Comparison of ENCODE assay signal across 34 cellular contexts in genomic region chr15:40722934-40723333, GRCh38. TPM values are rescaled to one million over a fixed set of nuclear protein-coding genes. Genes with fewer than 3 reads are reported as not detected.
DNase-seq lines count a peak whose midpoint lies in the region; ATAC-seq, FAIRE-seq and TF ChIP-seq lines count a peak whose summit lies in the region.
"Had no signal": no experiment of that assay in that cellular context is flagged by ENCODE, and none has a peak within 500 bp of the region (broad histone marks: within the 10 kb centered on the region; RNA-seq: fewer than 3 reads in every experiment).

No MANE protein-coding gene starts in this region.

- TSS peak; percentile 50 for BruUV-seq in GM12878 (replicated peaks; lab: Mats Ljungman, UMichigan)

- no peak overlapping the region for H3K9ac ChIP-seq in GM12878 (ENCODE audit: control insufficient read depth, insufficient read depth, low read length)

- TF ChIP-seq RAD21 in GM12878 (IDR thresholded peaks at IDR 0.05; ENCODE audit: insufficient read depth, low read depth, low read length) = no peak

- H2AFZ ChIP-seq in GM12878 (ENCODE audit: control insufficient read depth, low read depth, low read length) = no peak overlapping the region

- H3K36me3 Mint-ChIP-seq in activated CD8-positive, alpha-beta T cell treated with anti-CD3 and anti-CD28 coated beads for 36 hours (ENCODE audit: low read depth) = peaks cover 32% of the 10 kb centered on the region
- H3K36me3 Mint-ChIP-seq in activated CD8-positive, alpha-beta T cell treated with anti-CD3 and anti-CD28 coated beads, Interleukin-2, amount 10 ng/mL, durations not matched to agents 7 days and 5 days (ENCODE audit: low read depth) = peaks cover 46% of the 10 kb centered on the region
- H3K36me3 Mint-ChIP-seq in stimulated activated effector memory CD8-positive, alpha-beta T cell treated with anti-CD3 and anti-CD28 coated beads, Interleukin-12 subunit alpha, Interleukin-12 subunit beta, amount 100 ng/mL, for 72 hours = peaks cover 61% of the 10 kb centered on the region
- H3K36me3 Mint-ChIP-seq: CD8-positive, alpha-beta memory T cell had no signal

- POLR2A ChIA-PET in activated CD8-positive, alpha-beta T cell treated with anti-CD3 and anti-CD28 coated beads for 36 hours (lab: Charles Lee) = interaction anchor here (1.1 to 2.0 kb wide), 6 partner anchors 16 to 42 kb away, joined by 3 to 7 read pairs (median 3); partner anchors contain the start of gene RAD51
- POLR2A ChIA-PET in activated CD8-positive, alpha-beta T cell treated with anti-CD3 and anti-CD28 coated beads, Interleukin-2, amount 10 ng/mL, durations not matched to agents 7 days and 5 days (lab: Charles Lee) = no interaction called here
- POLR2A ChIA-PET in GM12878 (lab: Charles Lee) = interaction anchor here (0.7 kb wide), 1 partner anchor 46 kb away, joined by 4 read pairs; no protein-coding TSS in a partner anchor

- H3K9me3 ChIP-seq in GM12878 (replicated peaks; ENCODE audit: control insufficient read depth, insufficient read depth, low read length) = no peaks in the 10 kb centered on the region
- H3K9me3 ChIP-seq: BE2C, left ventricle myocardium inferior, Peyer's patch, uterus had no signal

- H3K4me2 ChIP-seq in GM12878 (ENCODE audit: control insufficient read depth, insufficient read depth) = no peak overlapping the region

- 50% methylated on average over 2 of the region's 2 CpGs for WGBS in GM12878 (ENCODE audit: insufficient coverage, insufficient replicate concordance, low lambda C conversion rate, missing lambda C conversion rate)

- peaks cover 0 to 1% of the 10 kb centered on the region in 2 experiments; a peak in 2 of 4 replicates for H3K36me3 ChIP-seq in GM12878 (ENCODE audit: control insufficient read depth in 2 of 2, insufficient read depth in 2 of 2, low read length in 1 of 2)
- H3K36me3 ChIP-seq: left ventricle myocardium inferior, Peyer's patch, uterus had no signal

- SMC1A ChIA-PET in GM12878 (lab: Charles Lee; ENCODE audit: uncharacterized antibody, unreplicated experiment) = interaction anchor here (0.8 to 1.2 kb wide), 5 partner anchors 9 to 63 kb away, joined by 3 to 6 read pairs (median 3); no protein-coding TSS in a partner anchor

- H3K79me2 ChIP-seq in GM12878 (ENCODE audit: control insufficient read depth, insufficient read depth, low read length) = no peaks in the 10 kb centered on the region

- TF ChIP-seq EP300 in GM12878 (IDR thresholded peaks at IDR 0.05; ENCODE audit: borderline replicate concordance in 1 of 2, control insufficient read depth in 1 of 2, low read depth in 2 of 2, low read length in 2 of 2) = no peak

- H3K4me3 Mint-ChIP-seq in activated CD8-positive, alpha-beta T cell treated with anti-CD3 and anti-CD28 coated beads for 36 hours = no peak overlapping the region
- no peak overlapping the region for H3K4me3 Mint-ChIP-seq in activated CD8-positive, alpha-beta T cell treated with anti-CD3 and anti-CD28 coated beads, Interleukin-2, amount 10 ng/mL, durations not matched to agents 7 days and 5 days
- H3K4me3 Mint-ChIP-seq in stimulated activated effector memory CD8-positive, alpha-beta T cell treated with anti-CD3 and anti-CD28 coated beads, Interleukin-12 subunit alpha, Interleukin-12 subunit beta, amount 100 ng/mL, for 72 hours = no peak overlapping the region
- H3K4me3 Mint-ChIP-seq: activated CD4-positive, alpha-beta memory T cell treated with anti-CD3 and anti-CD28 coated beads, Interleukin-2, amount 10 ng/mL, durations not matched to agents 7 days and 5 days; CD8-positive, alpha-beta memory T cell; stimulated activated naive CD8-positive, alpha-beta T cell treated with anti-CD3 and anti-CD28 coated beads, Interleukin-15, Interleukin-2, amounts not matched to agents 100 ng/mL and 50 ng/mL, for 24 hours had no signal

- H3K27me3 ChIP-seq in GM12878 (replicated peaks in 1 of 2; ENCODE audit: control insufficient read depth in 2 of 2, insufficient read depth in 2 of 2, low read length in 1 of 2) = no peaks in the 10 kb centered on the region
- H3K27me3 ChIP-seq: BE2C, Peyer's patch, uterus had no signal

- no peak for TF ChIP-seq POLR2A in GM12878 (IDR thresholded peaks at IDR 0.05; ENCODE audit: low read depth, low read length)

- H3K27me3 Mint-ChIP-seq in activated CD8-positive, alpha-beta T cell treated with anti-CD3 and anti-CD28 coated beads for 36 hours = no peaks in the 10 kb centered on the region
- no peaks in the 10 kb centered on the region for H3K27me3 Mint-ChIP-seq in activated CD8-positive, alpha-beta T cell treated with anti-CD3 and anti-CD28 coated beads, Interleukin-2, amount 10 ng/mL, durations not matched to agents 7 days and 5 days (ENCODE audit: low read depth)
- H3K27me3 Mint-ChIP-seq: activated CD4-positive, alpha-beta memory T cell treated with anti-CD3 and anti-CD28 coated beads, Interleukin-2, amount 10 ng/mL, durations not matched to agents 7 days and 5 days; CD8-positive, alpha-beta memory T cell; stimulated activated naive CD8-positive, alpha-beta T cell treated with anti-CD3 and anti-CD28 coated beads, Interleukin-15, Interleukin-2, amounts not matched to agents 100 ng/mL and 50 ng/mL, for 24 hours had no signal

- intact Hi-C loops in activated CD8-positive, alpha-beta T cell treated with anti-CD3 and anti-CD28 coated beads for 36 hours (cut with micrococcal nuclease) = no loop called here
- intact Hi-C loops in GM12878 (cut with micrococcal nuclease; ENCODE audit: unreplicated experiment) = no loop called here

- RAD21 ChIA-PET in GM12878 (lab: Charles Lee; ENCODE audit: unreplicated experiment) = interaction anchor here (1.1 to 1.3 kb wide), 3 partner anchors 15 to 203 kb away, joined by 3 to 4 read pairs (median 3); no protein-coding TSS in a partner anchor

- CTCF ChIA-PET in activated CD8-positive, alpha-beta T cell treated with anti-CD3 and anti-CD28 coated beads for 36 hours (lab: Charles Lee) = interaction anchor here (0.8 to 2.7 kb wide), 6 partner anchors 14 to 147 kb away, joined by 3 to 10 read pairs (median 4); no protein-coding TSS in a partner anchor
- CTCF ChIA-PET in activated CD8-positive, alpha-beta T cell treated with anti-CD3 and anti-CD28 coated beads, Interleukin-2, amount 10 ng/mL, durations not matched to agents 7 days and 5 days (lab: Charles Lee) = interaction anchor here (1.2 to 2.9 kb wide), 5 partner anchors 15 to 133 kb away, joined by 3 to 10 read pairs (median 4); no protein-coding TSS in a partner anchor
- CTCF ChIA-PET in GM12878 (lab: Yijun Ruan, JAX) = interaction anchor here (0.6 to 2.0 kb wide), 3 partner anchors 10 to 20 kb away, joined by 3 to 5 read pairs (median 3); no protein-coding TSS in a partner anchor

- in situ Hi-C loops in GM12878 (cut with MboI) = no loop called here

- DNase-seq in activated CD8-positive, alpha-beta T cell treated with anti-CD3 and anti-CD28 coated beads for 36 hours = no peak
- DNase-seq in activated CD8-positive, alpha-beta T cell treated with anti-CD3 and anti-CD28 coated beads, Interleukin-2, amount 10 ng/mL, durations not matched to agents 7 days and 5 days = no peak
- DNase-seq in HCEC 1CT (peak; percentile 22), GM12878 (ENCODE audit: low read depth, low spot score) (no peak), AG08395 (ENCODE audit: low spot score) (no peak), NCI-H187 treated with DMSO at 0.1 percent for 48 hours (lab: John Stamatoyannopoulos, UW) (no peak)
- DNase-seq in stimulated activated effector memory CD8-positive, alpha-beta T cell treated with anti-CD3 and anti-CD28 coated beads, Interleukin-12 subunit alpha, Interleukin-12 subunit beta, amount 100 ng/mL, for 72 hours (ENCODE audit: low spot score in 2 of 2) = no peak
- DNase-seq: activated CD4-positive, alpha-beta memory T cell treated with anti-CD3 and anti-CD28 coated beads, Interleukin-2, amount 10 ng/mL, durations not matched to agents 7 days and 5 days; activated CD4-positive, CD25-positive, alpha-beta regulatory T cell treated with anti-CD3 and anti-CD28 coated beads, Interleukin-2, amount 50 U/mL, for 72 hours; activated effector memory CD4-positive, alpha-beta T cell treated with Interleukin-2 at 50 U/mL for 16 hours; BE2C; caudate nucleus; CD8-positive, alpha-beta memory T cell; effector CD8-positive, alpha-beta T cell; glutamatergic neuron; left ventricle myocardium inferior; mesendoderm; NCI-H1092 treated with DMSO at 0.1 percent for 48 hours; NCI-H1930; NCI-H524 treated with DMSO at 0.1 percent for 48 hours; Peyer's patch; posterior cingulate gyrus; right cardiac atrium; SIG-M5; stimulated activated CD4-positive, alpha-beta T cell treated with anti-CD3 and anti-CD28 coated beads, Interleukin-1b, Interleukin-23, amount 100 ng/mL, for 48 hours; uterus had no signal

- no peak overlapping the region for H3K27ac ChIP-seq in GM12878 (ENCODE audit: control insufficient read depth, insufficient read depth)
- H3K27ac ChIP-seq: coronary artery, epithelial cell of prostate, left ventricle myocardium inferior, Peyer's patch, uterus had no signal

- no peaks in the 10 kb centered on the region for H4K20me1 ChIP-seq in GM12878 (ENCODE audit: control insufficient read depth, insufficient read depth)

- H3K9me3 Mint-ChIP-seq in activated CD8-positive, alpha-beta T cell treated with anti-CD3 and anti-CD28 coated beads for 36 hours = no peaks in the 10 kb centered on the region
- H3K9me3 Mint-ChIP-seq in activated CD8-positive, alpha-beta T cell treated with anti-CD3 and anti-CD28 coated beads, Interleukin-2, amount 10 ng/mL, durations not matched to agents 7 days and 5 days (ENCODE audit: insufficient read depth) = no peaks in the 10 kb centered on the region
- no peaks in the 10 kb centered on the region for H3K9me3 Mint-ChIP-seq in stimulated activated effector memory CD8-positive, alpha-beta T cell treated with anti-CD3 and anti-CD28 coated beads, Interleukin-12 subunit alpha, Interleukin-12 subunit beta, amount 100 ng/mL, for 72 hours
- H3K9me3 Mint-ChIP-seq: activated CD4-positive, alpha-beta memory T cell treated with anti-CD3 and anti-CD28 coated beads, Interleukin-2, amount 10 ng/mL, durations not matched to agents 7 days and 5 days; CD8-positive, alpha-beta memory T cell; stimulated activated naive CD8-positive, alpha-beta T cell treated with anti-CD3 and anti-CD28 coated beads, Interleukin-15, Interleukin-2, amounts not matched to agents 100 ng/mL and 50 ng/mL, for 24 hours had no signal

- H3K27ac Mint-ChIP-seq in activated CD8-positive, alpha-beta T cell treated with anti-CD3 and anti-CD28 coated beads for 36 hours = no peak overlapping the region
- no peak overlapping the region for H3K27ac Mint-ChIP-seq in activated CD8-positive, alpha-beta T cell treated with anti-CD3 and anti-CD28 coated beads, Interleukin-2, amount 10 ng/mL, durations not matched to agents 7 days and 5 days
- no peak overlapping the region for H3K27ac Mint-ChIP-seq in stimulated activated effector memory CD8-positive, alpha-beta T cell treated with anti-CD3 and anti-CD28 coated beads, Interleukin-12 subunit alpha, Interleukin-12 subunit beta, amount 100 ng/mL, for 72 hours
- H3K27ac Mint-ChIP-seq: stimulated activated naive CD8-positive, alpha-beta T cell treated with anti-CD3 and anti-CD28 coated beads, Interleukin-15, Interleukin-2, amounts not matched to agents 100 ng/mL and 50 ng/mL, for 24 hours had no signal

- no peaks in the 10 kb centered on the region for H3K4me1 ChIP-seq in GM12878 (ENCODE audit: control insufficient read depth, insufficient read depth, low read length)
- H3K4me1 ChIP-seq: BE2C, left ventricle myocardium inferior, Peyer's patch, uterus had no signal

- FAIRE-seq in GM12878 (lab: Jason Lieb, UNC) = no peak
- FAIRE-seq: astrocyte, islet of Langerhans had no signal

- no peak for TF ChIP-seq CTCF in activated CD8-positive, alpha-beta T cell treated with anti-CD3 and anti-CD28 coated beads for 36 hours (IDR thresholded peaks at IDR 0.05)
- no peak for TF ChIP-seq CTCF in GM12878 (IDR thresholded peaks at IDR 0.05 in 2 of 3, conservative IDR thresholded peaks at IDR 0.05 in 1 of 3; ENCODE audit: control insufficient read depth in 2 of 3, extremely low read depth in 1 of 3, insufficient read depth in 1 of 3, low read depth in 3 of 3, low read length in 3 of 3)

- ATAC-seq in activated CD8-positive, alpha-beta T cell treated with anti-CD3 and anti-CD28 coated beads for 36 hours = peak; percentile 55
- ATAC-seq in activated CD8-positive, alpha-beta T cell treated with anti-CD3 and anti-CD28 coated beads, Interleukin-2, amount 10 ng/mL, durations not matched to agents 7 days and 5 days = no peak
- no peak for ATAC-seq in GM12878
- peak; percentile 58 for ATAC-seq in stimulated activated effector memory CD8-positive, alpha-beta T cell treated with anti-CD3 and anti-CD28 coated beads, Interleukin-12 subunit alpha, Interleukin-12 subunit beta, amount 100 ng/mL, for 72 hours
- ATAC-seq in HG03457 (IDR thresholded peaks at IDR 0.05; ENCODE audit: unreplicated experiment) = no peak
- ATAC-seq: HCT116, right cardiac atrium had no signal

- H3K4me3 ChIP-seq in GM12878 = no peak overlapping the region
- H3K4me3 ChIP-seq: coronary artery, left ventricle myocardium inferior, Peyer's patch, uterus had no signal

- H3K4me1 Mint-ChIP-seq in activated CD8-positive, alpha-beta T cell treated with anti-CD3 and anti-CD28 coated beads for 36 hours (ENCODE audit: low read depth) = peaks cover 17% of the 10 kb centered on the region
- peaks cover 10% of the 10 kb centered on the region for H3K4me1 Mint-ChIP-seq in activated CD8-positive, alpha-beta T cell treated with anti-CD3 and anti-CD28 coated beads, Interleukin-2, amount 10 ng/mL, durations not matched to agents 7 days and 5 days (ENCODE audit: low read depth)
- H3K4me1 Mint-ChIP-seq in stimulated activated effector memory CD8-positive, alpha-beta T cell treated with anti-CD3 and anti-CD28 coated beads, Interleukin-12 subunit alpha, Interleukin-12 subunit beta, amount 100 ng/mL, for 72 hours = peaks cover 8% of the 10 kb centered on the region

RNA-seq across cellular contexts. Expression of gene RAD51, which starts 28.0 kb away (rescaled TPM):
- total RNA-seq in activated CD8-positive, alpha-beta T cell treated with anti-CD3 and anti-CD28 coated beads for 36 hours = 10 to 100 TPM; 66.5 to 77.0 TPM
- total RNA-seq in activated CD8-positive, alpha-beta T cell treated with anti-CD3 and anti-CD28 coated beads, Interleukin-2, amount 10 ng/mL, durations not matched to agents 7 days and 5 days = 10 to 100 TPM; 82.7 to 87.3 TPM
- 9.2 and 10.9 TPM in 2 replicates for total RNA-seq in GM12878 (2013; cell fraction: nucleolus; rRNA removed)
- total RNA-seq in GM12878 (2014; rRNA removed) (23.7 and 24.2 TPM in 2 replicates), GM12878 (2014; rRNA removed; fragmentation: Illumina TruSeq; extraction: Trizol) (18.7 and 19.2 TPM in 2 replicates), GM12878 (2021) (36.3 and 36.8 TPM in 2 replicates)
- polyA plus RNA-seq in GM12878 (2011; ENCODE audit: low read depth) = 9.8 TPM
- polyA plus RNA-seq in GM12878 (2011; rRNA removed) (27.9 and 29.0 TPM in 2 replicates), GM12878 (2014; fragmentation: Illumina TruSeq; extraction: Trizol) (33.6 and 38.7 TPM in 2 replicates), GM12878 (2014; fragmentation: Nextera tagmentation; extraction: Ambion mirVana) (10 to 100 TPM; 13.1 to 23.6 TPM), GM12878 (2014; rRNA removed) (31.1 and 33.2 TPM in 2 replicates), GM12878 (2016; fragmentation: Nextera tagmentation; extraction: Ambion mirVana) (10 to 100 TPM; 53.9 to 55.0 TPM)
- 28.7 and 32.6 TPM in 2 replicates for polyA plus RNA-seq in GM12878 (2011; cell fraction: cytosol; rRNA removed)
- 23.6 and 28.1 TPM in 2 replicates for polyA plus RNA-seq in GM12878 (2011; cell fraction: nucleus; rRNA removed)
- polyA plus RNA-seq in GM12878 (2012) = 18.0 and 20.4 TPM in 2 replicates
- 30.1 and 32.3 TPM in 2 replicates for polyA minus RNA-seq in GM12878 (2011; rRNA and poly(A)+ RNA removed)
- 8.5 and 8.6 TPM in 2 replicates for polyA minus RNA-seq in GM12878 (2011; cell fraction: cytosol; rRNA and poly(A)+ RNA removed)
- polyA minus RNA-seq in GM12878 (2011; cell fraction: nucleus; rRNA and poly(A)+ RNA removed) = 10.8 and 13.7 TPM in 2 replicates

RNA-seq across cellular contexts. Expression of gene RMDN3, which starts 32.1 kb away (rescaled TPM):
- total RNA-seq in activated CD8-positive, alpha-beta T cell treated with anti-CD3 and anti-CD28 coated beads for 36 hours = 10 to 100 TPM; 20.8 to 21.6 TPM
- total RNA-seq in activated CD8-positive, alpha-beta T cell treated with anti-CD3 and anti-CD28 coated beads, Interleukin-2, amount 10 ng/mL, durations not matched to agents 7 days and 5 days = 10 to 100 TPM; 34.0 to 35.1 TPM
- 27.3 and 27.4 TPM in 2 replicates for total RNA-seq in GM12878 (2013; cell fraction: nucleolus; rRNA removed)
- total RNA-seq in GM12878 (2014; rRNA removed) = 15.4 and 20.0 TPM in 2 replicates
- total RNA-seq in GM12878 (2014; rRNA removed; fragmentation: Illumina TruSeq; extraction: Trizol) = 16.3 and 16.9 TPM in 2 replicates
- total RNA-seq in GM12878 (2021) = 27.6 and 28.3 TPM in 2 replicates
- 10.9 TPM for polyA plus RNA-seq in GM12878 (2011; ENCODE audit: low read depth)
- polyA plus RNA-seq in GM12878 (2011; rRNA removed) = 19.4 and 19.9 TPM in 2 replicates
- polyA plus RNA-seq in GM12878 (2011; cell fraction: cytosol; rRNA removed) = 19.9 and 20.6 TPM in 2 replicates
- 24.7 and 30.0 TPM in 2 replicates for polyA plus RNA-seq in GM12878 (2011; cell fraction: nucleus; rRNA removed)
- 17.3 and 20.8 TPM in 2 replicates for polyA plus RNA-seq in GM12878 (2012)
- 19.3 and 20.5 TPM in 2 replicates for polyA plus RNA-seq in GM12878 (2014; fragmentation: Illumina TruSeq; extraction: Trizol)
- 10 to 100 TPM in 1 of 2 experiments, 1 to 10 TPM in 1; 5.7 to 10.2 TPM for polyA plus RNA-seq in GM12878 (2014; fragmentation: Nextera tagmentation; extraction: Ambion mirVana)
- 21.3 and 23.1 TPM in 2 replicates for polyA plus RNA-seq in GM12878 (2014; rRNA removed)
- polyA plus RNA-seq in GM12878 (2016; fragmentation: Nextera tagmentation; extraction: Ambion mirVana) = 10 to 100 TPM; 38.3 to 44.4 TPM
- 11.1 and 14.7 TPM in 2 replicates for polyA minus RNA-seq in GM12878 (2011; rRNA and poly(A)+ RNA removed)
- polyA minus RNA-seq in GM12878 (2011; cell fraction: cytosol; rRNA and poly(A)+ RNA removed) = 7.4 and 8.2 TPM in 2 replicates
- 7.4 and 11.3 TPM in 2 replicates for polyA minus RNA-seq in GM12878 (2011; cell fraction: nucleus; rRNA and poly(A)+ RNA removed)

RNA-seq across cellular contexts. Expression of gene GCHFR, which starts 40.9 kb away (rescaled TPM):
- 10 to 100 TPM; 44.8 to 46.6 TPM for total RNA-seq in activated CD8-positive, alpha-beta T cell treated with anti-CD3 and anti-CD28 coated beads for 36 hours
- 10 to 100 TPM; 50.6 to 50.8 TPM for total RNA-seq in activated CD8-positive, alpha-beta T cell treated with anti-CD3 and anti-CD28 coated beads, Interleukin-2, amount 10 ng/mL, durations not matched to agents 7 days and 5 days
- total RNA-seq in GM12878 (2013; cell fraction: nucleolus; rRNA removed) = 8.3 and 9.9 TPM in 2 replicates
- total RNA-seq in GM12878 (2014; rRNA removed) = 67.0 and 69.5 TPM in 2 replicates
- total RNA-seq in GM12878 (2014; rRNA removed; fragmentation: Illumina TruSeq; extraction: Trizol) = 22.9 and 23.9 TPM in 2 replicates
- 43.9 and 45.3 TPM in 2 replicates for total RNA-seq in GM12878 (2021)
- polyA plus RNA-seq in GM12878 (2011; ENCODE audit: low read depth) = 10.2 TPM
- 7.1 and 14.8 TPM in 2 replicates for polyA plus RNA-seq in GM12878 (2011; rRNA removed)
- polyA plus RNA-seq in GM12878 (2011; cell fraction: cytosol; rRNA removed) = 37.5 and 44.6 TPM in 2 replicates
- polyA plus RNA-seq in GM12878 (2011; cell fraction: nucleus; rRNA removed) = 16.1 and 23.2 TPM in 2 replicates
- polyA plus RNA-seq in GM12878 (2012) = 34.4 and 37.9 TPM in 2 replicates
- polyA plus RNA-seq in GM12878 (2014; fragmentation: Illumina TruSeq; extraction: Trizol) = 3.3 and 16.9 TPM in 2 replicates
- polyA plus RNA-seq in GM12878 (2014; fragmentation: Nextera tagmentation; extraction: Ambion mirVana) = 10 to 100 TPM; 10.5 to 25.4 TPM
- 88.2 and 94.0 TPM in 2 replicates for polyA plus RNA-seq in GM12878 (2014; rRNA removed)
- 10 to 100 TPM; 68.0 to 77.3 TPM for polyA plus RNA-seq in GM12878 (2016; fragmentation: Nextera tagmentation; extraction: Ambion mirVana)
- 4.8 and 9.0 TPM in 2 replicates for polyA minus RNA-seq in GM12878 (2011; rRNA and poly(A)+ RNA removed)
- polyA minus RNA-seq in GM12878 (2011; cell fraction: cytosol; rRNA and poly(A)+ RNA removed) = 6.5 and 11.1 TPM in 2 replicates
- polyA minus RNA-seq in GM12878 (2011; cell fraction: nucleus; rRNA and poly(A)+ RNA removed) = 6.6 and 7.7 TPM in 2 replicates

RNA-seq across cellular contexts. Expression of gene C15orf62, which starts 46.8 kb away (rescaled TPM):
- total RNA-seq in activated CD8-positive, alpha-beta T cell treated with anti-CD3 and anti-CD28 coated beads for 36 hours = under 1 TPM; 0.61 to 0.63 TPM
- 1 to 10 TPM; 1.1 to 1.2 TPM for total RNA-seq in activated CD8-positive, alpha-beta T cell treated with anti-CD3 and anti-CD28 coated beads, Interleukin-2, amount 10 ng/mL, durations not matched to agents 7 days and 5 days
- 0.96 and 1.4 TPM in 2 replicates for total RNA-seq in GM12878 (2013; cell fraction: nucleolus; rRNA removed)
- total RNA-seq in GM12878 (2014; rRNA removed) = 0.44 and 0.68 TPM in 2 replicates
- total RNA-seq in GM12878 (2014; rRNA removed; fragmentation: Illumina TruSeq; extraction: Trizol) = 0.37 and 0.54 TPM in 2 replicates
- total RNA-seq in GM12878 (2021) = 0.24 and 0.56 TPM in 2 replicates
- 0.76 TPM for polyA plus RNA-seq in GM12878 (2011; ENCODE audit: low read depth)
- polyA plus RNA-seq in GM12878 (2011; rRNA removed) = 0.07 and 0.11 TPM in 2 replicates
- 0.04 and 0.12 TPM in 2 replicates for polyA plus RNA-seq in GM12878 (2011; cell fraction: cytosol; rRNA removed)
- polyA plus RNA-seq in GM12878 (2011; cell fraction: nucleus; rRNA removed) = 0.35 and 0.51 TPM in 2 replicates
- 1.00 and 1.4 TPM in 2 replicates for polyA plus RNA-seq in GM12878 (2012)
- polyA plus RNA-seq in GM12878 (2014; fragmentation: Illumina TruSeq; extraction: Trizol) = 0.25 TPM in 1 of 2 replicates, not detected in the other
- under 1 TPM in 1 of 2 experiments, not detected in 1; 0.06 TPM for polyA plus RNA-seq in GM12878 (2014; fragmentation: Nextera tagmentation; extraction: Ambion mirVana)
- 0.18 and 0.28 TPM in 2 replicates for polyA plus RNA-seq in GM12878 (2014; rRNA removed)
- under 1 TPM; 0.40 to 0.50 TPM for polyA plus RNA-seq in GM12878 (2016; fragmentation: Nextera tagmentation; extraction: Ambion mirVana)
- polyA minus RNA-seq in GM12878 (2011; rRNA and poly(A)+ RNA removed) = 0.22 and 0.26 TPM in 2 replicates
- polyA minus RNA-seq in GM12878 (2011; cell fraction: cytosol; rRNA and poly(A)+ RNA removed) = not detected in 2 replicates
- 0.48 and 0.96 TPM in 2 replicates for polyA minus RNA-seq in GM12878 (2011; cell fraction: nucleus; rRNA and poly(A)+ RNA removed)
- total RNA-seq: astrocyte, fibroblast of villous mesenchyme had no signal

Comparison
In these comparisons a context has a peak if more than half of its experiments do, and no peak if none do; other contexts are left out.
1. ATAC-seq: peak in activated CD8-positive, alpha-beta T cell treated with anti-CD3 and anti-CD28 coated beads for 36 hours (single experiment) and stimulated activated effector memory CD8-positive, alpha-beta T cell treated with anti-CD3 and anti-CD28 coated beads, Interleukin-12 subunit alpha, Interleukin-12 subunit beta, amount 100 ng/mL, for 72 hours (single experiment); none in activated CD8-positive, alpha-beta T cell treated with anti-CD3 and anti-CD28 coated beads, Interleukin-2, amount 10 ng/mL, durations not matched to agents 7 days and 5 days (single experiment), GM12878 (single experiment) and HG03457 (single experiment).